Comparison of ENCODE assay signal across 11 cellular contexts in the genomic region with DNA sequence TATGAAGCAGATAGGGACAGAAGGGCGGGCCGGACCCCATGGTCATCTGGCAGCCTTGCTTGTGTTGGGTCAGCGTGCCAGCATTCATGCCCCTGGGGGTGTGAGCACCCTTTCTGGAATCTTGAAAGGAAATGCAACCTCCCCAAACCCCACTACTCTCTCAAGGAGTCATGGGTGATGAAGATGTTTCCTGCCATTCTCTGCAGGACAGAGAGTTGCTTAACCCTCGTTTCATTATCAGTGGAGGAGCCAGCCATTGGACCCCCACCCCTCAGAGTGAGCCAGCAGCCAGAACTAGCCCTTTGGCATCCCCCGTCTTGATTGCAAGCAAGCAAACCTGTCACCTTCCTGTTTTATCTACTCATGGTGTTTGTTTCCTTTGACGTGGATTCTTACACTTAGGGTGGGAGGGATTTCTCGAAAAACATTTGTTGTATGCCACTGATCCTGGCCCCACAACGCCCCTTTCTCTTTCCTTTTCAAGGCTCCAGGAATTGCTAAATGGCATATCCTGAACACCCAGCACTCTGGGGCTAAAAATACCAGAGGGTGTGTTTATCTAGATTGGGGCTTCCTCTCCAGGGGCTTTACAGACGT.
DNase-seq lines count a peak whose midpoint lies in the region; ATAC-seq and TF ChIP-seq lines count a peak whose summit lies in the region.
"Had no signal": no experiment of that assay in that cellular context is flagged by ENCODE, and none has a peak within 500 bp of the region (broad histone marks: within the 10 kb centered on the region; RNA-seq: fewer than 3 reads in every experiment).

No MANE protein-coding gene starts in this region.

- H3K4me3 Mint-ChIP-seq in activated naive CD8-positive, alpha-beta T cell treated with anti-CD3 and anti-CD28 coated beads, Interleukin-2, amount 10 ng/mL, durations not matched to agents 7 days and 5 days: peak overlapping the region; percentile 57

- H3K27me3 Mint-ChIP-seq in activated naive CD8-positive, alpha-beta T cell treated with anti-CD3 and anti-CD28 coated beads, Interleukin-2, amount 10 ng/mL, durations not matched to agents 7 days and 5 days: no peaks in the 10 kb centered on the region

- no peak for TF ChIP-seq POLR2A in uterus (IDR thresholded peaks at IDR 0.05)

- peak; percentile 28 for DNase-seq in stimulated activated CD4-positive, alpha-beta T cell treated with anti-CD3 and anti-CD28 coated beads, Interleukin-4, amount 100 ng/mL, for 24 hours
- DNase-seq in stimulated activated CD4-positive, alpha-beta T cell treated with anti-CD3 and anti-CD28 coated beads, Interleukin-2, amount 100 ng/mL, for 48 hours: no peak
- DNase-seq in activated naive CD8-positive, alpha-beta T cell treated with anti-CD3 and anti-CD28 coated beads, Interleukin-2, amount 10 ng/mL, durations not matched to agents 7 days and 5 days: no peak
- DNase-seq in left lobe of liver (ENCODE audit: low spot score) (peak; percentile 55), uterus (peak in 1 of 2 donors; percentile 58), D341Med (ENCODE audit: low spot score) (no peak), superior temporal gyrus (ENCODE audit: extremely low spot score) (no peak)
- DNase-seq: amniotic stem cell, Karpas-422, NCI-H524 treated with DMSO at 0.1 percent for 48 hours had no signal

- no peaks in the 10 kb centered on the region for H3K9me3 ChIP-seq in uterus

- H3K4me1 Mint-ChIP-seq in activated naive CD8-positive, alpha-beta T cell treated with anti-CD3 and anti-CD28 coated beads, Interleukin-2, amount 10 ng/mL, durations not matched to agents 7 days and 5 days: peaks cover 66% of the 10 kb centered on the region

- no peaks in the 10 kb centered on the region for H3K4me1 ChIP-seq in uterus

- no peaks in the 10 kb centered on the region for H3K36me3 ChIP-seq in uterus

- intact Hi-C loops in uterus (cut with DNase I; ENCODE audit: low total_unique reads): no loop called here

- H3K4me3 ChIP-seq in uterus: no peak overlapping the region

- H3K27me3 ChIP-seq in uterus: no peaks in the 10 kb centered on the region

- ATAC-seq in activated naive CD8-positive, alpha-beta T cell treated with anti-CD3 and anti-CD28 coated beads, Interleukin-2, amount 10 ng/mL, durations not matched to agents 7 days and 5 days (ENCODE audit: low read depth): peak; percentile 13
- ATAC-seq in left lobe of liver (peak; percentile 73), HG03571 (IDR thresholded peaks at IDR 0.05; ENCODE audit: unreplicated experiment) (no peak)

- H3K27ac ChIP-seq in uterus: peak overlapping the region; percentile 28 to 35

- TF ChIP-seq CTCF in uterus (IDR thresholded peaks at IDR 0.05): no peak

- H3K27ac Mint-ChIP-seq in activated naive CD8-positive, alpha-beta T cell treated with anti-CD3 and anti-CD28 coated beads, Interleukin-2, amount 10 ng/mL, durations not matched to agents 7 days and 5 days: peak overlapping the region; percentile 83

- H3K9me3 Mint-ChIP-seq in activated naive CD8-positive, alpha-beta T cell treated with anti-CD3 and anti-CD28 coated beads, Interleukin-2, amount 10 ng/mL, durations not matched to agents 7 days and 5 days: no peaks in the 10 kb centered on the region

- POLR2A ChIA-PET in activated naive CD8-positive, alpha-beta T cell treated with anti-CD3 and anti-CD28 coated beads, Interleukin-2, amount 10 ng/mL, durations not matched to agents 7 days and 5 days (lab: Charles Lee): interaction anchor here (1.9 kb wide), 1 partner anchor 39 kb away, joined by 5 read pairs; no protein-coding TSS in a partner anchor

- H3K36me3 Mint-ChIP-seq in activated naive CD8-positive, alpha-beta T cell treated with anti-CD3 and anti-CD28 coated beads, Interleukin-2, amount 10 ng/mL, durations not matched to agents 7 days and 5 days: peaks cover 3% of the 10 kb centered on the region

Comparison
In these comparisons a context has a peak if more than half of its experiments do, and no peak if none do; other contexts are left out.
1. DNase-seq: peak in stimulated activated CD4-positive, alpha-beta T cell treated with anti-CD3 and anti-CD28 coated beads, Interleukin-4, amount 100 ng/mL, for 24 hours (single experiment) and left lobe of liver (single experiment); none in stimulated activated CD4-positive, alpha-beta T cell treated with anti-CD3 and anti-CD28 coated beads, Interleukin-2, amount 100 ng/mL, for 48 hours (0 of 2), activated naive CD8-positive, alpha-beta T cell treated with anti-CD3 and anti-CD28 coated beads, Interleukin-2, amount 10 ng/mL, durations not matched to agents 7 days and 5 days (single experiment), D341Med (single experiment) and superior temporal gyrus (single experiment).